ENCODE assay signal across 1 cellular context in genomic region chr2:108324531-108325256, GRCh38.
TF ChIP-seq lines count a peak whose summit lies in the region.

No MANE protein-coding gene starts in this region.

TF ChIP-seq in SK-N-SH treated with all-trans-retinoic acid at 6 μM for 48 hours, 23 proteins besides CTCF, POLR2A, EP300 and RAD21 (continued from another document):
- TF ChIP-seq POU6F1 (CRISPR knock-in tag; IDR thresholded peaks at IDR 0.05; ENCODE audit: borderline replicate concordance, low read depth): no peak
